8 cellular contexts compared by ENCODE assay signal in the genomic region with DNA sequence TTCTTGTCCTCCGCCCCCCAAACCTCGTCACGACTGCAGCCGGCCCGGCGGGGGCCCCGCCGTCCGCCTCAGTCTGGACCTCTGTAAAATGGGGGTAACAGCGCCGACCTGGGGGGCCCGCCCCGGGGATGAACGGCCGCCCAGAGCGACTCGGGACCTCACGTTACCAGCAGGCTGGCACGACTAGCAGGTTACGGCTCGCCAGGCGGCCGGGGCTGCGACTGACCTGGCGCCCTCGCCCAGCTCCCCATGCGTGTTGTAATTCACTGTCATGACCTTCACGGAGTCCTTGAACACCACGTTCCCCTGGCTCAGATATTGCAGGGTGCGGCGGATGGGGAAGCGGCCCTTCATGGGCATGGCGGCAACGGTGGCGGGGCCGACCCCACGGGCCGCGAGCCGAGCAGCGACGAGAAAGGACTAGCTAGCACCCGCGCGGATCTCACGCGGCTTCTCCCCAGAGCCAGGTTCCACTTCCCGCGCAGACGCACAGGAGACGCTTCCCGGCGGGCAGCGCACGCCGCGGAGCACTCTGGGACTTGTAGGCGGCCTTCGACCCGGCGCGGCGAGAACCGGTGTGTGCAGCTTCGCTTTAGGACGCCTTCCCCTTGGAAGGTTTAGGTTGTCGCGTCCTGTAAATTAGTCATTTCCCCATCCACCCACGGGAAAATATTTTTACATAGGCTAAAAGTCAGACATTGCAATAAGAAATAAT. TPM values are rescaled to one million over a fixed set of nuclear protein-coding genes. Genes with fewer than 3 reads are reported as not detected.
DNase-seq lines count a peak whose midpoint lies in the region; ATAC-seq, FAIRE-seq and TF ChIP-seq lines count a peak whose summit lies in the region.

TSS of gene MRPS25 (minus strand) at position 481 of the 715 bp plus-strand sequence. CDS start at position 360, 121 bp downstream.

- peak within 1 kb of the TSS; percentile 92 for H3K4me2 ChIP-seq in keratinocyte (ENCODE audit: control insufficient read depth, extremely low read depth, insufficient read depth, low read depth, low read length)

- peak within 1 kb of the TSS; percentile 98 for H2AFZ ChIP-seq in keratinocyte (ENCODE audit: control insufficient read depth, low read length)

- H3K9me3 Mint-ChIP-seq in central memory CD8-positive, alpha-beta T cell, result no peaks in the 10 kb centered on the region

- H3K36me3 ChIP-seq in keratinocyte (ENCODE audit: control insufficient read depth in 2 of 2, extremely low read depth in 1 of 2, insufficient read depth in 2 of 2, low read length in 2 of 2), result no peaks in the 10 kb centered on the region

- peak within 1 kb of the TSS; percentile 94 for H3K4me3 Mint-ChIP-seq in central memory CD8-positive, alpha-beta T cell

- H3K27me3 ChIP-seq in keratinocyte (ENCODE audit: control insufficient read depth, extremely low read depth, insufficient read depth, low read length), result no peaks in the 10 kb centered on the region

- H3K4me1 ChIP-seq in keratinocyte (ENCODE audit: control insufficient read depth, extremely low read depth, insufficient read depth, low read length), result peaks cover 16% of the 10 kb centered on the region

- dilution Hi-C loops in keratinocyte (cut with MboI; ENCODE audit: extremely low pct_ligation_motif_present, low sequenced_read_pairs), result no loop called here

- peak within 1 kb of the TSS; percentile 87 for H3K27ac ChIP-seq in keratinocyte (ENCODE audit: control insufficient read depth, insufficient read depth, low read length)

- peak; percentile 17 for FAIRE-seq in keratinocyte (lab: Jason Lieb, UNC)

- TF ChIP-seq CTCF in AG10803 (conservative IDR thresholded peaks at IDR 0.05; ENCODE audit: low read length), result no peak
- no peak for TF ChIP-seq CTCF in keratinocyte (optimal IDR thresholded peaks at IDR 0.05 in 1 of 3, IDR thresholded peaks at IDR 0.05 in 1 of 3, conservative IDR thresholded peaks at IDR 0.05 in 1 of 3; ENCODE audit: extremely low read depth in 1 of 3, insufficient read depth in 2 of 3, low read length in 3 of 3)

- ATAC-seq in GM19043 (IDR thresholded peaks at IDR 0.05; ENCODE audit: low read depth, unreplicated experiment) (peak; percentile 97), HG03354 (IDR thresholded peaks at IDR 0.05; ENCODE audit: poor library complexity, severe bottlenecking, unreplicated experiment) (peak; percentile 97)
- ATAC-seq in activated CD4-positive, CD25-positive, alpha-beta regulatory T cell treated with anti-CD3 and anti-CD28 coated beads, Interleukin-2, amount 50 U/mL, for 24 hours, result peak; percentile 98
- peak; percentile 99 for ATAC-seq in central memory CD8-positive, alpha-beta T cell (replicated peaks; ENCODE audit: extremely low read depth, poor library complexity, severe bottlenecking)

- H3K27me3 Mint-ChIP-seq in central memory CD8-positive, alpha-beta T cell, result no peaks in the 10 kb centered on the region

- H3K4me1 Mint-ChIP-seq in central memory CD8-positive, alpha-beta T cell, result peaks cover 27% of the 10 kb centered on the region

- peaks cover 9% of the 10 kb centered on the region for H3K36me3 Mint-ChIP-seq in central memory CD8-positive, alpha-beta T cell (ENCODE audit: insufficient read depth)

- no peaks in the 10 kb centered on the region for H3K9me1 ChIP-seq in keratinocyte (ENCODE audit: control insufficient read depth, extremely low read depth, insufficient read depth, low read length)

- peak; percentile 90 for DNase-seq in AG10803 (ENCODE audit: low read depth)
- DNase-seq in NCI-H446 (lab: John Stamatoyannopoulos, UW), result peak; percentile 44 to 85
- DNase-seq in central memory CD8-positive, alpha-beta T cell (ENCODE audit: low spot score in 2 of 2), result peak; percentile 75 to 80
- peak; percentile 59 for DNase-seq in keratinocyte (ENCODE audit: low read depth, low spot score)
- DNase-seq in stimulated activated CD4-positive, alpha-beta T cell treated with anti-CD3 and anti-CD28 coated beads, Interleukin-12 subunit alpha, Interleukin-12 subunit beta, amount 100 ng/mL, for 48 hours (ENCODE audit: low read depth in 2 of 3, low spot score in 1 of 3), result peak; percentile 76 to 87 (median 86)

- peak within 1 kb of the TSS; percentile 96 for H3K9ac ChIP-seq in keratinocyte (ENCODE audit: control insufficient read depth, extremely low read depth, insufficient read depth, low read length)

- H3K4me3 ChIP-seq in AG10803 (ENCODE audit: low read length) (peak within 1 kb of the TSS; percentile 90), keratinocyte (ENCODE audit: control insufficient read depth in 2 of 3, extremely low read depth in 1 of 3, insufficient read depth in 2 of 3, low read depth in 1 of 3, low read length in 3 of 3) (peak within 1 kb of the TSS; percentile 95 to 99 (median 97))

- H4K20me1 ChIP-seq in keratinocyte (ENCODE audit: control insufficient read depth, extremely low read depth, insufficient read depth, low read length), result no peaks in the 10 kb centered on the region

- H3K9me3 ChIP-seq in keratinocyte (ENCODE audit: control insufficient read depth, low read depth, low read length), result no peaks in the 10 kb centered on the region

- H3K27ac Mint-ChIP-seq in central memory CD8-positive, alpha-beta T cell (ENCODE audit: low read depth), result peak within 1 kb of the TSS; percentile 89

- peaks cover 27% of the 10 kb centered on the region for H3K79me2 ChIP-seq in keratinocyte (ENCODE audit: control insufficient read depth, insufficient read depth, low read length)

RNA-seq across cellular contexts. Expression of gene MRPS25, which starts in this region (rescaled TPM):
- 32.1 to 54.5 TPM (median 43.2 TPM) in 3 replicates for polyA plus RNA-seq in keratinocyte
- 11.1 TPM for polyA plus RNA-seq in keratinocyte (2011; ENCODE audit: low read depth)
- 19.3 and 23.4 TPM in 2 replicates for polyA plus RNA-seq in keratinocyte (2011; cell fraction: cytosol; rRNA removed)
- polyA plus RNA-seq in keratinocyte (2011; cell fraction: nucleus; rRNA removed), result 110 and 114 TPM in 2 replicates
- 31.6 and 51.8 TPM in 2 replicates for polyA plus RNA-seq in keratinocyte (2012; ENCODE audit: low replicate concordance)
- polyA minus RNA-seq in keratinocyte, result 4.2 to 19.8 TPM (median 7.6 TPM) in 3 replicates
- 21.1 TPM for polyA minus RNA-seq in keratinocyte (2011; cell fraction: cytosol; rRNA and poly(A)+ RNA removed)
- polyA minus RNA-seq in keratinocyte (2011; cell fraction: nucleus; rRNA and poly(A)+ RNA removed), result 9.8 and 17.8 TPM in 2 replicates

Comparison
In these comparisons a context has a peak if more than half of its experiments do, and no peak if none do; other contexts are left out.
1. Peak in every context shown above with its lines: DNase-seq, ATAC-seq, H3K4me3 ChIP-seq and H3K27ac ChIP-seq.